ENCODE assay signal across 16 cellular contexts in the genomic region with DNA sequence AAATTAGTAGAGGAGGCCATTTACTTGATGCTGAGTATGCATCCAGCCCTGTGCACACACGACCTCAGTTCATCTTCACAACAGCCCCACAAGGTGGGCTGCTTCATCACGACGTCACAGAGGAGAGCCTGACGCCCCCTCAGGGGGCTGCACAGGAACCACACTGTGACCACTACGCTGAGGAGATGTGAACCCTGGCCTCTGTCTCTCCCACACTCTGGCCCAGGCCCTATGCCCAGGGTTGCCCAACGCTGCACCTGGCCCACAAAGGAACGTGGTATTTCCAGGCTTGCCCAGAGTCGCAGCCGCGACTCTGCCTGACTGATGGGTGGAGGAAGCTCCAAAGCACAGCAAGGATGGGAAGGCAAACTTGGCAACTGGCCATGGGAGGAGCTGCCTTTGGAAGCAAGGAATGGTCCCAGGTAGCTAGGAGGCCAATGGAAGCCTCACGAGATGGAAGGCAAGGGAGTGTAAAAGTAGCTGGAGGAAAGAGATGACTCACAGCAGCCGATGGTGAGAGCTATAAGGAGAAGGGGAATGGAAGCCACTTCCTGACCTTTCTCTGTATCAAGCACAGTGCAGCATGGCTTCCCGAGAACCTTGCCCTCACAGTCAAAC.
"Had no signal": no experiment of that assay in that cellular context is flagged by ENCODE, and none has a peak within 500 bp of the region (broad histone marks: within the 10 kb centered on the region; RNA-seq: fewer than 3 reads in every experiment).

No MANE protein-coding gene starts in this region.

- H3K9me3 ChIP-seq: tibial artery, uterus had no signal

- DNase-seq: activated CD4-positive, alpha-beta T cell treated with anti-CD3 and anti-CD28 coated beads for 48 hours; activated CD8-positive, alpha-beta memory T cell treated with anti-CD3 and anti-CD28 coated beads, Interleukin-2, amount 50 U/mL, for 48 hours; activated CD8-positive, alpha-beta T cell treated with anti-CD3 and anti-CD28 coated beads, Interleukin-2, amount 10 ng/mL, durations not matched to agents 7 days and 5 days; activated naive CD4-positive, alpha-beta T cell treated with Interleukin-2 at 50 U/mL for 16 hours; glutamatergic neuron; hypothalamus; kidney glomerular epithelial cell; right cardiac atrium; stimulated activated CD4-positive, alpha-beta T cell treated with anti-CD3 and anti-CD28 coated beads, Interleukin-15, amount 100 ng/mL, for 24 hours; stimulated activated CD4-positive, alpha-beta T cell treated with anti-CD3 and anti-CD28 coated beads, Interleukin-4, amount 100 ng/mL, for 1 hour; stimulated activated naive CD4-positive, alpha-beta T cell; T-helper 2 cell; tibial artery; uterus had no signal

- H3K4me1 ChIP-seq: tibial artery, uterus had no signal

- H3K4me3 ChIP-seq: skin epidermis, tibial artery, uterus had no signal

- ATAC-seq: activated CD8-positive, alpha-beta T cell treated with anti-CD3 and anti-CD28 coated beads, Interleukin-2, amount 10 ng/mL, durations not matched to agents 7 days and 5 days; right cardiac atrium; WTC11 had no signal

- H3K27ac ChIP-seq: skin epidermis, tibial artery, uterus had no signal

- H3K27me3 ChIP-seq: tibial artery, uterus had no signal

- H3K36me3 ChIP-seq: uterus had no signal
